Comparison of ENCODE assay signal across 14 cellular contexts in the genomic region with DNA sequence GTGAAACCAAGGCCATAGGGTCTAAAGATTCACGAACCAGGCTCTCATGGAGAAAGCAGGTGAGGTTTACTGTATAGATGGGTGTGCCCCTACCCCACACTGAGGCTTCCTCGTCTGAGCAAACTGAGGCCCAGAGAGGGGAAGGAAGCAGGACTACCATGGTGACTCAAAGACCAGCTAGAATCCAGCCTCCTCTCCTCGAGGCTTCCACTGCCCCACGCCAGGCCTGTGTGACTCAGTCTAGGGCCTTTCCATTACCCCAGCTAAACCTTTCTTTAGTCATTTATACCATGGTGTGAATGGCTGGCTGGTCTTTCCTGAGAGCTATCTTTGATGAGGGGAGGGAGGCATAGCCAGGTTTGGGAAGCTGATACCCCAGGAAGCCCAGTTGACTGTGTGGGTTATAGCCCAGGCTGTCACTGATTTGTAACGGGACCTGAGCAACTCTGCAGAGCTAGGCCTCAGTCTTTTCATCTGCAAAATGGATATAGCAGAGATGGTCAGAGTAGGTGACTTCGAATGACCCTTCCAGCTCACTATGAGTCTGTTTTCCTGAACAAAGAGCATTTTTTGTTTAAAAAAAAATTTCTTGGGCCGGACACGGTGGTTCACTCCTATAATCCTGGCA. TPM values are rescaled to one million over a fixed set of nuclear protein-coding genes. Genes with fewer than 3 reads are reported as not detected.
DNase-seq lines count a peak whose midpoint lies in the region; ATAC-seq and TF ChIP-seq lines count a peak whose summit lies in the region.
"Had no signal": no experiment of that assay in that cellular context is flagged by ENCODE, and none has a peak within 500 bp of the region (broad histone marks: within the 10 kb centered on the region; RNA-seq: fewer than 3 reads in every experiment).

No MANE protein-coding gene starts in this region.

- H3K27me3 ChIP-seq in SK-N-SH (ENCODE audit: insufficient read depth) (no peaks in the 10 kb centered on the region), neutrophil (no peaks in the 10 kb centered on the region), tibial nerve (no peaks in the 10 kb centered on the region)

- H2AFZ ChIP-seq in SK-N-SH (ENCODE audit: low read depth) = no peak overlapping the region
- H2AFZ ChIP-seq: PC-9 had no signal

- H3K4me3 ChIP-seq in SK-N-SH (ENCODE audit: low read depth in 2 of 2, low read length in 1 of 2) (no peak overlapping the region), choroid plexus epithelial cell (ENCODE audit: low read depth, low read length) (no peak overlapping the region), neutrophil (ENCODE audit: low read depth in 1 of 2, low read length in 1 of 2) (peak overlapping the region in 1 of 2 experiments; percentile 32), tibial nerve (no peak overlapping the region)
- H3K4me3 ChIP-seq: PC-9 had no signal

- H3K79me2 ChIP-seq in SK-N-SH (ENCODE audit: insufficient read depth) = no peaks in the 10 kb centered on the region

- POLR2A ChIA-PET in SK-N-SH (lab: Yijun Ruan, JAX) = no interaction called here

- no peaks in the 10 kb centered on the region for H3K9me2 ChIP-seq in SK-N-SH

- TF ChIP-seq EP300 in SK-N-SH (IDR thresholded peaks at IDR 0.05; ENCODE audit: borderline replicate concordance in 1 of 2, low read depth in 1 of 2, low read length in 1 of 2) = no peak
- TF ChIP-seq EP300 in tibial nerve (IDR thresholded peaks at IDR 0.05) = no peak

- TF ChIP-seq RAD21 in SK-N-SH (IDR thresholded peaks at IDR 0.05; ENCODE audit: low read length) = no peak

- TF ChIP-seq POLR2A in tibial nerve (IDR thresholded peaks at IDR 0.05) = no peak

- no peaks in the 10 kb centered on the region for H4K20me1 ChIP-seq in SK-N-SH (ENCODE audit: insufficient read depth)

- H3K9me3 ChIP-seq in SK-N-SH (no peaks in the 10 kb centered on the region), neutrophil (no peaks in the 10 kb centered on the region), tibial nerve (no peaks in the 10 kb centered on the region)

- no peak overlapping the region for H3K9ac ChIP-seq in SK-N-SH

- no peak overlapping the region for H3K4me2 ChIP-seq in SK-N-SH
- H3K4me2 ChIP-seq: PC-9 had no signal

- ATAC-seq in SK-N-SH treated with all-trans-retinoic acid at 6 μM for 48 hours = peak; percentile 13; the same call in 1 of the 3 replicates
- no peak for ATAC-seq in GM18907 (IDR thresholded peaks at IDR 0.05; ENCODE audit: unreplicated experiment)
- no peak for ATAC-seq in HG03159 (IDR thresholded peaks at IDR 0.05; ENCODE audit: unreplicated experiment)

- CTCF ChIA-PET in SK-N-SH (lab: Yijun Ruan, JAX) = no interaction called here

- TF ChIP-seq CTCF in SK-N-SH (IDR thresholded peaks at IDR 0.05) (no peak), choroid plexus epithelial cell (conservative IDR thresholded peaks at IDR 0.05; ENCODE audit: low read depth, low read length) (no peak), neutrophil (IDR thresholded peaks at IDR 0.05) (no peak), tibial nerve (IDR thresholded peaks at IDR 0.05) (no peak)

- DNase-seq in SK-N-SH (no peak), M059J (ENCODE audit: low read depth) (peak; percentile 69), choroid plexus epithelial cell (ENCODE audit: low read depth) (peak; percentile 57), tibial nerve (ENCODE audit: low spot score in 2 of 2) (no peak)
- DNase-seq: 8988T, DMS79 treated with DMSO at 0.1 percent for 48 hours, left ventricle myocardium superior, NCI-H2081, PC-9 had no signal

- 73% methylated on average over 8 of the region's 8 CpGs for WGBS in SK-N-SH (ENCODE audit: low lambda C conversion rate)
- 69 to 82% methylated on average over 8 of the region's 8 CpGs for WGBS in tibial nerve, 2 donors

- H3K27ac ChIP-seq in SK-N-SH (ENCODE audit: low read depth in 2 of 2, low read length in 1 of 2) (no peak overlapping the region), neutrophil (peak overlapping the region; percentile 95), tibial nerve (no peak overlapping the region)
- H3K27ac ChIP-seq: PC-9 had no signal

- H3K4me1 ChIP-seq in SK-N-SH (ENCODE audit: control insufficient read depth in 1 of 2, insufficient read depth in 2 of 2, low read depth in 1 of 2, low read length in 1 of 2) = peaks cover 0 to 7% of the 10 kb centered on the region in 2 experiments; a peak in 2 of 4 replicates
- peaks cover 21 to 25% of the 10 kb centered on the region in 2 experiments for H3K4me1 ChIP-seq in neutrophil (ENCODE audit: control insufficient read depth in 1 of 2, insufficient read depth in 1 of 2, low read depth in 1 of 2, low read length in 1 of 2)
- peaks cover 0 to 10% (median 2%) of the 10 kb centered on the region in 4 donors for H3K4me1 ChIP-seq in tibial nerve

- H3K36me3 ChIP-seq in SK-N-SH (replicated peaks in 1 of 2; ENCODE audit: control insufficient read depth in 1 of 2, insufficient read depth in 2 of 2, low read length in 1 of 2) = no peaks in the 10 kb centered on the region
- no peaks in the 10 kb centered on the region for H3K36me3 ChIP-seq in neutrophil
- H3K36me3 ChIP-seq in tibial nerve = peaks cover 0 to 6% (median 0%) of the 10 kb centered on the region in 3 donors

- no peaks in the 10 kb centered on the region for H3F3A ChIP-seq in SK-N-SH (replicated peaks; ENCODE audit: insufficient read depth)

TF ChIP-seq in SK-N-SH treated with all-trans-retinoic acid at 6 μM for 48 hours, 23 proteins besides CTCF, POLR2A, EP300 and RAD21 (continues in another document):
- TF ChIP-seq CSRNP3 (CRISPR knock-in tag; IDR thresholded peaks at IDR 0.05) = no peak
- TF ChIP-seq BACH2 (CRISPR knock-in tag; IDR thresholded peaks at IDR 0.05; ENCODE audit: borderline replicate concordance) = no peak
- TF ChIP-seq ZNF565 (CRISPR knock-in tag; conservative IDR thresholded peaks at IDR 0.05; ENCODE audit: low read depth) = no peak
- no peak for TF ChIP-seq ZC3H10 (CRISPR knock-in tag; IDR thresholded peaks at IDR 0.05)
- TF ChIP-seq ESRRG (CRISPR knock-in tag; IDR thresholded peaks at IDR 0.05) = no peak
- no peak for TF ChIP-seq CSDC2 (CRISPR knock-in tag; IDR thresholded peaks at IDR 0.05)
- TF ChIP-seq ARNTL (CRISPR knock-in tag; IDR thresholded peaks at IDR 0.05; ENCODE audit: borderline replicate concordance, low read depth) = no peak

TF ChIP-seq in SK-N-SH, 30 proteins besides CTCF, POLR2A, EP300 and RAD21 (continues in another document):
- TF ChIP-seq ELF1 (IDR thresholded peaks at IDR 0.05) (no peak), SIN3A (IDR thresholded peaks at IDR 0.05; ENCODE audit: borderline replicate concordance, low read depth, low read length) (no peak), NFIC (IDR thresholded peaks at IDR 0.05; ENCODE audit: borderline replicate concordance) (no peak)
- TF ChIP-seq, protein P1, sequence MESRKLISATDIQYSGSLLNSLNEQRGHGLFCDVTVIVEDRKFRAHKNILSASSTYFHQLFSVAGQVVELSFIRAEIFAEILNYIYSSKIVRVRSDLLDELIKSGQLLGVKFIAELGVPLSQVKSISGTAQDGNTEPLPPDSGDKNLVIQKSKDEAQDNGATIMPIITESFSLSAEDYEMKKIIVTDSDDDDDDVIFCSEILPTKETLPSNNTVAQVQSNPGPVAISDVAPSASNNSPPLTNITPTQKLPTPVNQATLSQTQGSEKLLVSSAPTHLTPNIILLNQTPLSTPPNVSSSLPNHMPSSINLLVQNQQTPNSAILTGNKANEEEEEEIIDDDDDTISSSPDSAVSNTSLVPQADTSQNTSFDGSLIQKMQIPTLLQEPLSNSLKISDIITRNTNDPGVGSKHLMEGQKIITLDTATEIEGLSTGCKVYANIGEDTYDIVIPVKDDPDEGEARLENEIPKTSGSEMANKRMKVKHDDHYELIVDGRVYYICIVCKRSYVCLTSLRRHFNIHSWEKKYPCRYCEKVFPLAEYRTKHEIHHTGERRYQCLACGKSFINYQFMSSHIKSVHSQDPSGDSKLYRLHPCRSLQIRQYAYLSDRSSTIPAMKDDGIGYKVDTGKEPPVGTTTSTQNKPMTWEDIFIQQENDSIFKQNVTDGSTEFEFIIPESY (IDR thresholded peaks at IDR 0.05; ENCODE audit: borderline replicate concordance, low read depth) = no peak
- TF ChIP-seq, protein P2, sequence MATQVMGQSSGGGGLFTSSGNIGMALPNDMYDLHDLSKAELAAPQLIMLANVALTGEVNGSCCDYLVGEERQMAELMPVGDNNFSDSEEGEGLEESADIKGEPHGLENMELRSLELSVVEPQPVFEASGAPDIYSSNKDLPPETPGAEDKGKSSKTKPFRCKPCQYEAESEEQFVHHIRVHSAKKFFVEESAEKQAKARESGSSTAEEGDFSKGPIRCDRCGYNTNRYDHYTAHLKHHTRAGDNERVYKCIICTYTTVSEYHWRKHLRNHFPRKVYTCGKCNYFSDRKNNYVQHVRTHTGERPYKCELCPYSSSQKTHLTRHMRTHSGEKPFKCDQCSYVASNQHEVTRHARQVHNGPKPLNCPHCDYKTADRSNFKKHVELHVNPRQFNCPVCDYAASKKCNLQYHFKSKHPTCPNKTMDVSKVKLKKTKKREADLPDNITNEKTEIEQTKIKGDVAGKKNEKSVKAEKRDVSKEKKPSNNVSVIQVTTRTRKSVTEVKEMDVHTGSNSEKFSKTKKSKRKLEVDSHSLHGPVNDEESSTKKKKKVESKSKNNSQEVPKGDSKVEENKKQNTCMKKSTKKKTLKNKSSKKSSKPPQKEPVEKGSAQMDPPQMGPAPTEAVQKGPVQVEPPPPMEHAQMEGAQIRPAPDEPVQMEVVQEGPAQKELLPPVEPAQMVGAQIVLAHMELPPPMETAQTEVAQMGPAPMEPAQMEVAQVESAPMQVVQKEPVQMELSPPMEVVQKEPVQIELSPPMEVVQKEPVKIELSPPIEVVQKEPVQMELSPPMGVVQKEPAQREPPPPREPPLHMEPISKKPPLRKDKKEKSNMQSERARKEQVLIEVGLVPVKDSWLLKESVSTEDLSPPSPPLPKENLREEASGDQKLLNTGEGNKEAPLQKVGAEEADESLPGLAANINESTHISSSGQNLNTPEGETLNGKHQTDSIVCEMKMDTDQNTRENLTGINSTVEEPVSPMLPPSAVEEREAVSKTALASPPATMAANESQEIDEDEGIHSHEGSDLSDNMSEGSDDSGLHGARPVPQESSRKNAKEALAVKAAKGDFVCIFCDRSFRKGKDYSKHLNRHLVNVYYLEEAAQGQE (IDR thresholded peaks at IDR 0.05; ENCODE audit: low read depth, low read length) = no peak
- TF ChIP-seq, protein P3, sequence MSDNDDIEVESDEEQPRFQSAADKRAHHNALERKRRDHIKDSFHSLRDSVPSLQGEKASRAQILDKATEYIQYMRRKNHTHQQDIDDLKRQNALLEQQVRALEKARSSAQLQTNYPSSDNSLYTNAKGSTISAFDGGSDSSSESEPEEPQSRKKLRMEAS (IDR thresholded peaks at IDR 0.05; ENCODE audit: low read depth) = no peak

RNA-seq across cellular contexts. Expression of gene RHO, which starts 3.0 kb away (rescaled TPM):
- polyA plus RNA-seq in SK-N-SH (2012; rRNA removed) = not detected in 2 replicates
- polyA plus RNA-seq in SK-N-SH (2012; cell fraction: cytosol; rRNA removed) = not detected in 2 replicates
- not detected in 2 replicates for polyA plus RNA-seq in SK-N-SH (2012; cell fraction: nucleus; rRNA removed)
- total RNA-seq in M059J (2014; rRNA removed; shearing (Covaris generic)) = 0.05 TPM in 1 of 2 replicates, not detected in the other
- not detected for total RNA-seq in tibial nerve
- total RNA-seq: glomerular endothelial cell, left ventricle myocardium superior, PC-9 had no signal

RNA-seq across cellular contexts. Expression of gene H1-8, which starts 17.5 kb away (rescaled TPM):
- not detected in 2 replicates for polyA plus RNA-seq in SK-N-SH (2012; rRNA removed)
- polyA plus RNA-seq in SK-N-SH (2012; cell fraction: cytosol; rRNA removed) = not detected in 2 replicates
- polyA plus RNA-seq in SK-N-SH (2012; cell fraction: nucleus; rRNA removed) = not detected in 2 replicates
- total RNA-seq in M059J (2014; rRNA removed; shearing (Covaris generic)) = not detected in 2 replicates
- not detected for total RNA-seq in tibial nerve
- total RNA-seq: glomerular endothelial cell, left ventricle myocardium superior, PC-9 had no signal

Comparison
In these comparisons a context has a peak if more than half of its experiments do, and no peak if none do; other contexts are left out.
1. DNase-seq: peak in M059J (single experiment) and choroid plexus epithelial cell (single experiment); none in SK-N-SH (single experiment) and tibial nerve (0 of 2).